Comparison of ENCODE assay signal across 8 cellular contexts in the genomic region with DNA sequence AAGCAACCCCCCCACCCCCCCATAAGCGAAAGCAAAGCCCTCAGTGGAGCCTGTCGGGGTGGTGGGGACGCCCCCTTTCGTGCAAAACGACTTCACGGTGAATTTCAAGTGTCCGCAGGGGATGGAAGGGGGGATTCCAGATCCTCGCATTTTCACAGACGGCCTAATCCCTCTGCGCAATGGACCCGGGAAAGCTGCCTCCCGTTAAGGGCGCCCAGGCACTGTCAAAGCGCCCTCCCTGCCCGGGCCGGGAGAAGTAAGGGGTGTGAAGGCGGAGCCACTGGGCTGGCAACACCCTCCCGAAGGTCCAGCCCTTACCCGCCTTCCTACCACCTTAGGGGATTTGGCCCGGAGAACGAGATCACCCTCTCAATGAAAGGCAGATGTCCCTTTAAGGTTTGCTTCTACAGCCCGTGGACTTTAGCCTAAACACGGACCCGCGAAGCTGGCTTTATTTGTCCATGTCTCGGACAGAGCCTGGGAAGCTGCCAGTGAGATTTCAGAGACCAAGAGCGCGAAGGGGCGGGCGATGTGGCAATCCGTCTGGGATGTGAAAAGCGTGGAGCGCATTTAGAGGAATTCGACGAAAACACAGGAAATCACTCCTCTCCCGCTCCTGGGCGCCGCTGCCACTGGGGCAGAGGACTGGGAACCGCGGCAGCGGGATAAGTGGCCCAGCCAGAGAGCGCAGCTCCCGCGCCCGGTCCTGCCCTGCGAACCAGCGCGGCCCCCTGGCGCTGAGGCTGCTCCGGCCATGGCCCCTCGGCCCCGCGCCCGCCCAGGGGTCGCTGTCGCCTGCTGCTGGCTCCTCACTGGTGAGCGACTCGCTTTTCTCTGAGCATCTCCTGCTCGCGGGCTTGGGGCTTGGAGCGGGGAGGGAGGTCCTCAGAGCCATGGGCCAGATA. TPM values are rescaled to one million over a fixed set of nuclear protein-coding genes. Genes with fewer than 3 reads are reported as not detected.
A peak's percentile ranks its signal among the peaks of the same experiment; 100 is the strongest.
DNase-seq lines count a peak whose midpoint lies in the region; ATAC-seq and TF ChIP-seq lines count a peak whose summit lies in the region.

A gene (plus strand): TSS at position 317 of the 905 bp plus-strand sequence. CDS start 438 bp downstream, at position 755.
A gene with protein sequence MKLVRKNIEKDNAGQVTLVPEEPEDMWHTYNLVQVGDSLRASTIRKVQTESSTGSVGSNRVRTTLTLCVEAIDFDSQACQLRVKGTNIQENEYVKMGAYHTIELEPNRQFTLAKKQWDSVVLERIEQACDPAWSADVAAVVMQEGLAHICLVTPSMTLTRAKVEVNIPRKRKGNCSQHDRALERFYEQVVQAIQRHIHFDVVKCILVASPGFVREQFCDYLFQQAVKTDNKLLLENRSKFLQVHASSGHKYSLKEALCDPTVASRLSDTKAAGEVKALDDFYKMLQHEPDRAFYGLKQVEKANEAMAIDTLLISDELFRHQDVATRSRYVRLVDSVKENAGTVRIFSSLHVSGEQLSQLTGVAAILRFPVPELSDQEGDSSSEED (plus strand): TSS at position 317 of the 905 bp plus-strand sequence. CDS start 12,479 bp downstream, outside the sequence.

- CTCF ChIA-PET in activated CD4-positive, alpha-beta memory T cell treated with anti-CD3 and anti-CD28 coated beads, Interleukin-2, amount 10 ng/mL, durations not matched to agents 7 days and 5 days (lab: Charles Lee) = interaction anchor here (0.7 to 1.9 kb wide), 5 partner anchors 11 to 127 kb away, joined by 3 to 8 read pairs (median 5); no protein-coding TSS in a partner anchor

- peak within 1 kb of the TSS; percentile 81 for H3K4me3 Mint-ChIP-seq in activated CD4-positive, alpha-beta memory T cell treated with anti-CD3 and anti-CD28 coated beads, Interleukin-2, amount 10 ng/mL, durations not matched to agents 7 days and 5 days

- ATAC-seq in HG02588 (IDR thresholded peaks at IDR 0.05; ENCODE audit: unreplicated experiment) (peak; percentile 81), lung (ENCODE audit: insufficient read depth, low FRiP score) (peak; percentile 90)

- peak within 1 kb of the TSS; percentile 75 to 85 for H3K27ac ChIP-seq in lung (ENCODE audit: low read depth in 1 of 2, low read length in 1 of 2)

- POLR2A ChIA-PET in activated CD4-positive, alpha-beta memory T cell treated with anti-CD3 and anti-CD28 coated beads, Interleukin-2, amount 10 ng/mL, durations not matched to agents 7 days and 5 days (lab: Charles Lee) = interaction anchor here (1.2 to 4.1 kb wide), 6 partner anchors 8 to 60 kb away, joined by 3 to 32 read pairs (median 4); no protein-coding TSS in a partner anchor

- TF ChIP-seq CTCF in lung (IDR thresholded peaks at IDR 0.05; ENCODE audit: control extremely low read depth, extremely low read depth) = peak; percentile 14

- peak; percentile 30 to 69 for DNase-seq in NCI-H2081 (lab: John Stamatoyannopoulos, UW)
- DNase-seq in NCI-H2081 treated with DMSO at 0.1 percent for 48 hours (lab: John Stamatoyannopoulos, UW) = no peak
- peak; percentile 87 for DNase-seq in NCI-H146 (lab: John Stamatoyannopoulos, UW)
- peak; percentile 52 for DNase-seq in activated CD4-positive, alpha-beta memory T cell treated with anti-CD3 and anti-CD28 coated beads, Interleukin-2, amount 10 ng/mL, durations not matched to agents 7 days and 5 days
- DNase-seq in effector CD4-positive, alpha-beta T cell = peak; percentile 29
- DNase-seq in lung (ENCODE audit: low spot score) = peak; percentile 78
- peak; percentile 21 for DNase-seq in stimulated activated CD8-positive, alpha-beta memory T cell treated with anti-CD3 and anti-CD28 coated beads, Interleukin-12 subunit alpha, Interleukin-12 subunit beta, amount 100 ng/mL, for 4 hours (ENCODE audit: low read depth)

- no peaks in the 10 kb centered on the region for H3K27me3 ChIP-seq in lung (ENCODE audit: control insufficient read depth, insufficient read depth)

- H3K27ac Mint-ChIP-seq in activated CD4-positive, alpha-beta memory T cell treated with anti-CD3 and anti-CD28 coated beads, Interleukin-2, amount 10 ng/mL, durations not matched to agents 7 days and 5 days = no peak within 1 kb of the TSS

- no peaks in the 10 kb centered on the region for H3K9me3 ChIP-seq in lung (ENCODE audit: control insufficient read depth in 2 of 2, insufficient read depth in 1 of 2, low read length in 1 of 2)

- no peaks in the 10 kb centered on the region for H3K9me3 Mint-ChIP-seq in activated CD4-positive, alpha-beta memory T cell treated with anti-CD3 and anti-CD28 coated beads, Interleukin-2, amount 10 ng/mL, durations not matched to agents 7 days and 5 days

- peak within 1 kb of the TSS; percentile 69 for H3K4me3 ChIP-seq in lung

- peaks cover 4% of the 10 kb centered on the region for H3K36me3 Mint-ChIP-seq in activated CD4-positive, alpha-beta memory T cell treated with anti-CD3 and anti-CD28 coated beads, Interleukin-2, amount 10 ng/mL, durations not matched to agents 7 days and 5 days (ENCODE audit: low read depth)

- H3K27me3 Mint-ChIP-seq in activated CD4-positive, alpha-beta memory T cell treated with anti-CD3 and anti-CD28 coated beads, Interleukin-2, amount 10 ng/mL, durations not matched to agents 7 days and 5 days = peaks cover 26% of the 10 kb centered on the region

- peaks cover 0 to 1% of the 10 kb centered on the region in 2 donors for H3K4me1 ChIP-seq in lung (ENCODE audit: control insufficient read depth in 2 of 2, insufficient read depth in 2 of 2, low read length in 2 of 2)

- H3K4me1 Mint-ChIP-seq in activated CD4-positive, alpha-beta memory T cell treated with anti-CD3 and anti-CD28 coated beads, Interleukin-2, amount 10 ng/mL, durations not matched to agents 7 days and 5 days = peaks cover 19% of the 10 kb centered on the region

- 0 to 1% methylated on average over 61 of the region's 61 CpGs for WGBS in lung, 2 donors

- no peaks in the 10 kb centered on the region for H3K36me3 ChIP-seq in lung (ENCODE audit: control insufficient read depth in 2 of 2, insufficient read depth in 2 of 2, low read length in 2 of 2)

RNA-seq across cellular contexts. Expression of the first gene that starts in this region (rescaled TPM):
- 1 to 10 TPM; 4.9 to 8.0 TPM for total RNA-seq in activated CD4-positive, alpha-beta memory T cell treated with anti-CD3 and anti-CD28 coated beads, Interleukin-2, amount 10 ng/mL, durations not matched to agents 7 days and 5 days
- 100 to 1,000 TPM in 1 of 2 donors, 10 to 100 TPM in 1; 74.9 to 119 TPM for total RNA-seq in lung
- polyA plus RNA-seq in lung = 10 to 100 TPM in 1 of 2 donors, 1 to 10 TPM in 1; 8.8 to 20.3 TPM

RNA-seq across cellular contexts. Expression of the second gene that starts in this region (rescaled TPM):
- 10 to 100 TPM; 20.6 TPM for total RNA-seq in activated CD4-positive, alpha-beta memory T cell treated with anti-CD3 and anti-CD28 coated beads, Interleukin-2, amount 10 ng/mL, durations not matched to agents 7 days and 5 days
- 10 to 100 TPM; 49.3 to 51.1 TPM for total RNA-seq in lung
- polyA plus RNA-seq in lung = 10 to 100 TPM in 1 of 2 donors, 1 to 10 TPM in 1; 5.0 to 22.0 TPM

Comparison
In these comparisons a context has a peak if more than half of its experiments do, and no peak if none do; other contexts are left out.
1. RNA of the first gene that starts in this region (total RNA-seq): 74.9 to 119 TPM in lung; 4.9 to 8.0 TPM in activated CD4-positive, alpha-beta memory T cell treated with anti-CD3 and anti-CD28 coated beads, Interleukin-2, amount 10 ng/mL, durations not matched to agents 7 days and 5 days; every median in the first group is over 4 times any median in the second.